In genomic region chr1:19815801-19816736, GRCh38 we compare ENCODE assay signal across 12 cellular contexts. TPM values are rescaled to one million over a fixed set of nuclear protein-coding genes. Genes with fewer than 3 reads are reported as not detected.
DNase-seq lines count a peak whose midpoint lies in the region; ATAC-seq, FAIRE-seq and TF ChIP-seq lines count a peak whose summit lies in the region.
"Had no signal": no experiment of that assay in that cellular context is flagged by ENCODE, and none has a peak within 500 bp of the region (broad histone marks: within the 10 kb centered on the region; RNA-seq: fewer than 3 reads in every experiment).

No MANE protein-coding gene starts in this region.

- CTCF ChIA-PET in HEK293 (lab: Yijun Ruan, JAX) = interaction anchor here (0.5 to 5.0 kb wide), 3 partner anchors 54 to 350 kb away, joined by 3 to 27 read pairs (median 3); no protein-coding TSS in a partner anchor
- CTCF ChIA-PET in GM12878 (lab: Yijun Ruan, JAX) = interaction anchor here (0.6 kb wide), 1 partner anchor 97 kb away, joined by 3 read pairs; no protein-coding TSS in a partner anchor
- CTCF ChIA-PET in activated CD4-positive, alpha-beta T cell treated with anti-CD3 and anti-CD28 coated beads, Interleukin-2, amount 10 ng/mL, durations not matched to agents 7 days and 5 days (lab: Charles Lee) = no interaction called here

- 36% methylated on average over 15 of the region's 15 CpGs for WGBS in GM12878 (ENCODE audit: insufficient coverage, insufficient replicate concordance, low lambda C conversion rate, missing lambda C conversion rate)

- no peak for TF ChIP-seq RAD21 in GM12878 (IDR thresholded peaks at IDR 0.05; ENCODE audit: insufficient read depth, low read depth, low read length)

- H3K27me3 ChIP-seq in GM12878 (replicated peaks in 1 of 2; ENCODE audit: control insufficient read depth in 2 of 2, insufficient read depth in 2 of 2, low read length in 1 of 2) = no peaks in the 10 kb centered on the region; a peak in 1 of 4 replicates
- H3K27me3 ChIP-seq: suprapubic skin had no signal

- H3K27ac Mint-ChIP-seq in nephron = peak overlapping the region; percentile 70 to 75 (median 73)
- H3K27ac Mint-ChIP-seq in activated T-helper 17 cell treated with anti-CD3 and anti-CD28 coated beads, Interleukin-2, amount 50 U/mL, for 72 hours = no peak overlapping the region
- H3K27ac Mint-ChIP-seq in activated CD4-positive, alpha-beta T cell treated with anti-CD3 and anti-CD28 coated beads, Interleukin-2, amount 10 ng/mL, durations not matched to agents 7 days and 5 days = no peak overlapping the region
- H3K27ac Mint-ChIP-seq: activated CD4-positive, alpha-beta T cell treated with anti-CD3 and anti-CD28 coated beads for 36 hours; activated naive CD8-positive, alpha-beta T cell; effector memory CD8-positive, alpha-beta T cell had no signal

- no peak for FAIRE-seq in GM12878 (lab: Jason Lieb, UNC)

- H3K4me3 ChIP-seq in HEK293 (ENCODE audit: low read depth, low read length) (no peak overlapping the region), GM12878 (no peak overlapping the region)
- H3K4me3 ChIP-seq: suprapubic skin had no signal

- H3K9me3 ChIP-seq in HEK293 (ENCODE audit: control insufficient read depth, insufficient read depth, low read depth, low read length) (no peaks in the 10 kb centered on the region), GM12878 (replicated peaks; ENCODE audit: control insufficient read depth, insufficient read depth, low read length) (no peaks in the 10 kb centered on the region)
- H3K9me3 ChIP-seq: suprapubic skin had no signal

- H3K9ac ChIP-seq in GM12878 (ENCODE audit: control insufficient read depth, insufficient read depth, low read length) = no peak overlapping the region

- H3K36me3 ChIP-seq in HEK293 (ENCODE audit: control insufficient read depth in 2 of 2, insufficient read depth in 1 of 2, low read length in 2 of 2) = no peaks in the 10 kb centered on the region
- no peaks in the 10 kb centered on the region for H3K36me3 ChIP-seq in GM12878 (ENCODE audit: control insufficient read depth in 2 of 2, insufficient read depth in 2 of 2, low read length in 1 of 2)
- H3K36me3 ChIP-seq: suprapubic skin had no signal

- H3K79me2 ChIP-seq in GM12878 (ENCODE audit: control insufficient read depth, insufficient read depth, low read length) = no peaks in the 10 kb centered on the region

- H3K27ac ChIP-seq in HEK293 (ENCODE audit: extremely low read depth, low read depth, low read length) = no peak overlapping the region
- no peak overlapping the region for H3K27ac ChIP-seq in GM12878 (ENCODE audit: control insufficient read depth, insufficient read depth)
- H3K27ac ChIP-seq: suprapubic skin had no signal

- BruUV-seq in GM12878 (replicated peaks; lab: Mats Ljungman, UMichigan) = no TSS peak

- peaks cover 5% of the 10 kb centered on the region for H3K27me3 Mint-ChIP-seq in nephron (ENCODE audit: low read depth)
- H3K27me3 Mint-ChIP-seq in activated T-helper 17 cell treated with anti-CD3 and anti-CD28 coated beads, Interleukin-2, amount 50 U/mL, for 72 hours = no peaks in the 10 kb centered on the region
- peaks cover 2% of the 10 kb centered on the region for H3K27me3 Mint-ChIP-seq in activated CD4-positive, alpha-beta T cell treated with anti-CD3 and anti-CD28 coated beads, Interleukin-2, amount 10 ng/mL, durations not matched to agents 7 days and 5 days
- H3K27me3 Mint-ChIP-seq: activated CD4-positive, alpha-beta T cell treated with anti-CD3 and anti-CD28 coated beads for 36 hours; activated naive CD8-positive, alpha-beta T cell had no signal

- in situ Hi-C loops in GM12878 (cut with MboI) = no loop called here

- no peak for TF ChIP-seq POLR2A in GM12878 (IDR thresholded peaks at IDR 0.05; ENCODE audit: low read depth, low read length)

- no peak for TF ChIP-seq EP300 in GM12878 (IDR thresholded peaks at IDR 0.05; ENCODE audit: borderline replicate concordance in 1 of 2, control insufficient read depth in 1 of 2, low read depth in 2 of 2, low read length in 2 of 2)

- RAD21 ChIA-PET in GM12878 (lab: Charles Lee; ENCODE audit: unreplicated experiment) = no interaction called here

- POLR2A ChIA-PET in HEK293 (lab: Yijun Ruan, JAX) (no interaction called here), GM12878 (lab: Charles Lee) (no interaction called here)
- POLR2A ChIA-PET in activated CD4-positive, alpha-beta T cell treated with anti-CD3 and anti-CD28 coated beads, Interleukin-2, amount 10 ng/mL, durations not matched to agents 7 days and 5 days (lab: Charles Lee) = no interaction called here

- no peaks in the 10 kb centered on the region for H4K20me1 ChIP-seq in GM12878 (ENCODE audit: control insufficient read depth, insufficient read depth)

- H3K4me2 ChIP-seq in GM12878 (ENCODE audit: control insufficient read depth, insufficient read depth) = no peak overlapping the region

- TF ChIP-seq CTCF in HEK293 (tag by site-specific recombination; IDR thresholded peaks at IDR 0.05) = no peak
- no peak for TF ChIP-seq CTCF in GM12878 (IDR thresholded peaks at IDR 0.05 in 2 of 3, conservative IDR thresholded peaks at IDR 0.05 in 1 of 3; ENCODE audit: control insufficient read depth in 2 of 3, extremely low read depth in 1 of 3, insufficient read depth in 1 of 3, low read depth in 3 of 3, low read length in 3 of 3)
- TF ChIP-seq CTCF in nephron (IDR thresholded peaks at IDR 0.05; ENCODE audit: unreplicated experiment in 3 of 3) = no peak

- SMC1A ChIA-PET in GM12878 (lab: Charles Lee; ENCODE audit: uncharacterized antibody, unreplicated experiment) = no interaction called here

- H3K9me3 Mint-ChIP-seq in nephron = peaks cover under 1% of the 10 kb centered on the region
- H3K9me3 Mint-ChIP-seq in activated T-helper 17 cell treated with anti-CD3 and anti-CD28 coated beads, Interleukin-2, amount 50 U/mL, for 72 hours = no peaks in the 10 kb centered on the region
- H3K9me3 Mint-ChIP-seq in activated CD4-positive, alpha-beta T cell treated with anti-CD3 and anti-CD28 coated beads, Interleukin-2, amount 10 ng/mL, durations not matched to agents 7 days and 5 days = no peaks in the 10 kb centered on the region
- H3K9me3 Mint-ChIP-seq: effector memory CD8-positive, alpha-beta T cell had no signal

- peaks cover 37% of the 10 kb centered on the region for H3K4me1 Mint-ChIP-seq in nephron
- H3K4me1 Mint-ChIP-seq in activated T-helper 17 cell treated with anti-CD3 and anti-CD28 coated beads, Interleukin-2, amount 50 U/mL, for 72 hours = no peaks in the 10 kb centered on the region
- no peaks in the 10 kb centered on the region for H3K4me1 Mint-ChIP-seq in activated CD4-positive, alpha-beta T cell treated with anti-CD3 and anti-CD28 coated beads, Interleukin-2, amount 10 ng/mL, durations not matched to agents 7 days and 5 days
- H3K4me1 Mint-ChIP-seq: activated CD4-positive, alpha-beta T cell treated with anti-CD3 and anti-CD28 coated beads for 36 hours had no signal

- no peaks in the 10 kb centered on the region for H3K36me3 Mint-ChIP-seq in nephron (ENCODE audit: low read depth)
- H3K36me3 Mint-ChIP-seq in activated T-helper 17 cell treated with anti-CD3 and anti-CD28 coated beads, Interleukin-2, amount 50 U/mL, for 72 hours (ENCODE audit: low read depth) = no peaks in the 10 kb centered on the region
- H3K36me3 Mint-ChIP-seq in activated CD4-positive, alpha-beta T cell treated with anti-CD3 and anti-CD28 coated beads, Interleukin-2, amount 10 ng/mL, durations not matched to agents 7 days and 5 days (ENCODE audit: low read depth) = no peaks in the 10 kb centered on the region
- H3K36me3 Mint-ChIP-seq: activated naive CD8-positive, alpha-beta T cell had no signal

- H2AFZ ChIP-seq in GM12878 (ENCODE audit: control insufficient read depth, low read depth, low read length) = no peak overlapping the region

- DNase-seq in NCI-H2107 (lab: John Stamatoyannopoulos, UW) = peak; percentile 89
- DNase-seq in GM12878 (ENCODE audit: low read depth, low spot score) = no peak
- no peak for DNase-seq in activated CD4-positive, alpha-beta T cell treated with anti-CD3 and anti-CD28 coated beads, Interleukin-2, amount 10 ng/mL, durations not matched to agents 7 days and 5 days
- DNase-seq: activated CD4-positive, alpha-beta T cell treated with anti-CD3 and anti-CD28 coated beads for 36 hours; effector memory CD8-positive, alpha-beta T cell had no signal

- H3K4me1 ChIP-seq in HEK293 (ENCODE audit: control insufficient read depth, insufficient read depth, low read length) (peaks cover 9% of the 10 kb centered on the region), GM12878 (ENCODE audit: control insufficient read depth, insufficient read depth, low read length) (no peaks in the 10 kb centered on the region)
- H3K4me1 ChIP-seq: suprapubic skin had no signal

- H3K4me3 Mint-ChIP-seq in nephron = peak overlapping the region in 1 of 3 experiments; percentile 47
- H3K4me3 Mint-ChIP-seq in activated T-helper 17 cell treated with anti-CD3 and anti-CD28 coated beads, Interleukin-2, amount 50 U/mL, for 72 hours = no peak overlapping the region
- H3K4me3 Mint-ChIP-seq in activated CD4-positive, alpha-beta T cell treated with anti-CD3 and anti-CD28 coated beads, Interleukin-2, amount 10 ng/mL, durations not matched to agents 7 days and 5 days = no peak overlapping the region
- H3K4me3 Mint-ChIP-seq: activated CD4-positive, alpha-beta T cell treated with anti-CD3 and anti-CD28 coated beads for 36 hours; activated naive CD8-positive, alpha-beta T cell; effector memory CD8-positive, alpha-beta T cell had no signal

- ATAC-seq in GM12878 = no peak
- ATAC-seq in HG02610 (IDR thresholded peaks at IDR 0.05; ENCODE audit: unreplicated experiment) = no peak
- no peak for ATAC-seq in activated T-helper 17 cell treated with anti-CD3 and anti-CD28 coated beads, Interleukin-2, amount 50 U/mL, for 72 hours (replicated peaks)
- no peak for ATAC-seq in HG03196 (IDR thresholded peaks at IDR 0.05; ENCODE audit: unreplicated experiment)
- ATAC-seq: activated CD4-positive, alpha-beta T cell treated with anti-CD3 and anti-CD28 coated beads for 36 hours; effector memory CD8-positive, alpha-beta T cell had no signal

- intact Hi-C loops in GM12878 (cut with micrococcal nuclease; ENCODE audit: unreplicated experiment) = no loop called here

RNA-seq across cellular contexts. Expression of gene RNF186, which starts 1.0 kb away (rescaled TPM):
- not detected in 2 replicates for total RNA-seq in GM12878 (2013; cell fraction: nucleolus; rRNA removed)
- total RNA-seq in GM12878 (2014; rRNA removed) = not detected in 2 replicates
- total RNA-seq in GM12878 (2014; rRNA removed; fragmentation: Illumina TruSeq; extraction: Trizol) = not detected in 2 replicates
- not detected in 2 replicates for total RNA-seq in GM12878 (2021)
- polyA plus RNA-seq in GM12878 (2011; ENCODE audit: low read depth) = not detected
- not detected in 2 replicates for polyA plus RNA-seq in GM12878 (2011; rRNA removed)
- polyA plus RNA-seq in GM12878 (2011; cell fraction: cytosol; rRNA removed) = not detected in 2 replicates
- polyA plus RNA-seq in GM12878 (2011; cell fraction: nucleus; rRNA removed) = not detected in 2 replicates
- polyA plus RNA-seq in GM12878 (2012) = not detected in 2 replicates
- not detected in 2 replicates for polyA plus RNA-seq in GM12878 (2014; fragmentation: Illumina TruSeq; extraction: Trizol)
- polyA plus RNA-seq in GM12878 (2014; fragmentation: Nextera tagmentation; extraction: Ambion mirVana) = not detected
- not detected in 2 replicates for polyA plus RNA-seq in GM12878 (2014; rRNA removed)
- polyA plus RNA-seq in GM12878 (2016; fragmentation: Nextera tagmentation; extraction: Ambion mirVana) = not detected
- not detected in 2 replicates for polyA minus RNA-seq in GM12878 (2011; rRNA and poly(A)+ RNA removed)
- not detected in 2 replicates for polyA minus RNA-seq in GM12878 (2011; cell fraction: cytosol; rRNA and poly(A)+ RNA removed)
- polyA minus RNA-seq in GM12878 (2011; cell fraction: nucleus; rRNA and poly(A)+ RNA removed) = not detected in 2 replicates
- not detected for total RNA-seq in activated T-helper 17 cell treated with anti-CD3 and anti-CD28 coated beads, Interleukin-2, amount 50 U/mL, for 72 hours
- total RNA-seq in activated CD4-positive, alpha-beta T cell treated with anti-CD3 and anti-CD28 coated beads, Interleukin-2, amount 10 ng/mL, durations not matched to agents 7 days and 5 days = not detected
- total RNA-seq: activated CD4-positive, alpha-beta T cell treated with anti-CD3 and anti-CD28 coated beads for 36 hours had no signal

RNA-seq across cellular contexts. Expression of gene TMCO4, which starts 16.4 kb away (rescaled TPM):
- 16.7 and 17.3 TPM in 2 replicates for total RNA-seq in GM12878 (2013; cell fraction: nucleolus; rRNA removed)
- total RNA-seq in GM12878 (2014; rRNA removed) = 15.5 and 20.8 TPM in 2 replicates
- total RNA-seq in GM12878 (2014; rRNA removed; fragmentation: Illumina TruSeq; extraction: Trizol) = 8.9 and 11.6 TPM in 2 replicates
- 17.8 and 19.1 TPM in 2 replicates for total RNA-seq in GM12878 (2021)
- 4.2 TPM for polyA plus RNA-seq in GM12878 (2011; ENCODE audit: low read depth)
- polyA plus RNA-seq in GM12878 (2011; rRNA removed) = 6.1 and 8.0 TPM in 2 replicates
- polyA plus RNA-seq in GM12878 (2011; cell fraction: cytosol; rRNA removed) = 11.9 and 13.7 TPM in 2 replicates
- polyA plus RNA-seq in GM12878 (2011; cell fraction: nucleus; rRNA removed) = 19.7 and 23.1 TPM in 2 replicates
- polyA plus RNA-seq in GM12878 (2012) = 7.0 and 8.2 TPM in 2 replicates
- polyA plus RNA-seq in GM12878 (2014; fragmentation: Illumina TruSeq; extraction: Trizol) = 7.1 and 11.9 TPM in 2 replicates
- polyA plus RNA-seq in GM12878 (2014; fragmentation: Nextera tagmentation; extraction: Ambion mirVana) = 1 to 10 TPM; 2.4 to 3.1 TPM
- 14.5 and 15.1 TPM in 2 replicates for polyA plus RNA-seq in GM12878 (2014; rRNA removed)
- 10 to 100 TPM; 14.0 to 14.9 TPM for polyA plus RNA-seq in GM12878 (2016; fragmentation: Nextera tagmentation; extraction: Ambion mirVana)
- polyA minus RNA-seq in GM12878 (2011; rRNA and poly(A)+ RNA removed) = 9.6 and 16.2 TPM in 2 replicates
- 3.0 and 6.4 TPM in 2 replicates for polyA minus RNA-seq in GM12878 (2011; cell fraction: cytosol; rRNA and poly(A)+ RNA removed)
- 11.5 and 15.2 TPM in 2 replicates for polyA minus RNA-seq in GM12878 (2011; cell fraction: nucleus; rRNA and poly(A)+ RNA removed)
- 10 to 100 TPM in 1 of 2 donors, 1 to 10 TPM in 1; 8.9 to 12.6 TPM for total RNA-seq in activated T-helper 17 cell treated with anti-CD3 and anti-CD28 coated beads, Interleukin-2, amount 50 U/mL, for 72 hours
- total RNA-seq in activated CD4-positive, alpha-beta T cell treated with anti-CD3 and anti-CD28 coated beads, Interleukin-2, amount 10 ng/mL, durations not matched to agents 7 days and 5 days = 10 to 100 TPM; 13.3 to 15.9 TPM

Comparison
In these comparisons a context has a peak if more than half of its experiments do, and no peak if none do; other contexts are left out.
1. H3K27ac Mint-ChIP-seq: peak in nephron (3 of 3); none in activated T-helper 17 cell treated with anti-CD3 and anti-CD28 coated beads, Interleukin-2, amount 50 U/mL, for 72 hours (single experiment) and activated CD4-positive, alpha-beta T cell treated with anti-CD3 and anti-CD28 coated beads, Interleukin-2, amount 10 ng/mL, durations not matched to agents 7 days and 5 days (single experiment).